8 cellular contexts compared by ENCODE assay signal in genomic region chr10:89535185-89536012, GRCh38. TPM values are rescaled to one million over a fixed set of nuclear protein-coding genes. Genes with fewer than 3 reads are reported as not detected.
DNase-seq lines count a peak whose midpoint lies in the region; ATAC-seq, FAIRE-seq and TF ChIP-seq lines count a peak whose summit lies in the region.

SLC16A12 (minus strand) TSS chr10:89535594; CDS start chr10:89462578, 73,016 bp downstream.

- H3K9me3 Mint-ChIP-seq in astrocyte (ENCODE audit: unreplicated experiment) = no peaks in the 10 kb centered on the region
- no peaks in the 10 kb centered on the region for H3K9me3 Mint-ChIP-seq in stimulated activated naive B cell treated with anti-CD40 and anti-IgM and Interleukin-4, amounts not matched to agents 10 μg/mL and 1 μg/mL and 100 μg/mL, for 72 hours

- H3K27ac Mint-ChIP-seq in astrocyte (ENCODE audit: unreplicated experiment) = no peak within 1 kb of the TSS
- H3K27ac Mint-ChIP-seq in stimulated activated naive B cell treated with anti-CD40 and anti-IgM and Interleukin-4, amounts not matched to agents 10 μg/mL and 1 μg/mL and 100 μg/mL, for 72 hours = no peak within 1 kb of the TSS

- H3K36me3 ChIP-seq in astrocyte (ENCODE audit: insufficient read depth, low read length) = no peaks in the 10 kb centered on the region

- CTCF ChIA-PET in HEK293T (lab: Yijun Ruan, JAX) = interaction anchor here (1.1 kb wide), 1 partner anchor 146 kb away, joined by 8 read pairs; no protein-coding TSS in a partner anchor

- peak within 1 kb of the TSS; percentile 90 for H3K4me2 ChIP-seq in astrocyte (ENCODE audit: low read length)

- peak within 1 kb of the TSS; percentile 84 for H2AFZ ChIP-seq in astrocyte (ENCODE audit: low read depth, low read length)

- peaks cover 1% of the 10 kb centered on the region for H3K4me1 Mint-ChIP-seq in astrocyte (ENCODE audit: low read depth, unreplicated experiment)
- peaks cover 3 to 12% of the 10 kb centered on the region in 2 donors for H3K4me1 Mint-ChIP-seq in stimulated activated naive B cell treated with anti-CD40 and anti-IgM and Interleukin-4, amounts not matched to agents 10 μg/mL and 1 μg/mL and 100 μg/mL, for 72 hours

- peaks cover 17% of the 10 kb centered on the region for H3K27me3 ChIP-seq in astrocyte (ENCODE audit: insufficient read depth, low read length)

- no peaks in the 10 kb centered on the region for H3K36me3 Mint-ChIP-seq in astrocyte (ENCODE audit: low read depth, unreplicated experiment)
- H3K36me3 Mint-ChIP-seq in stimulated activated naive B cell treated with anti-CD40 and anti-IgM and Interleukin-4, amounts not matched to agents 10 μg/mL and 1 μg/mL and 100 μg/mL, for 72 hours = no peaks in the 10 kb centered on the region

- no peak within 1 kb of the TSS for H3K27ac ChIP-seq in astrocyte (ENCODE audit: low read depth, low read length)

- FAIRE-seq in astrocyte (lab: Jason Lieb, UNC) = no peak

- H3K27me3 Mint-ChIP-seq in astrocyte (ENCODE audit: low read depth, unreplicated experiment) = peaks cover 33% of the 10 kb centered on the region
- peaks cover 56 to 75% of the 10 kb centered on the region in 2 donors for H3K27me3 Mint-ChIP-seq in stimulated activated naive B cell treated with anti-CD40 and anti-IgM and Interleukin-4, amounts not matched to agents 10 μg/mL and 1 μg/mL and 100 μg/mL, for 72 hours

- POLR2A ChIA-PET in HEK293T (lab: Yijun Ruan, JAX) = interaction anchor here (1.6 kb wide), 1 partner anchor 108 kb away, joined by 4 read pairs; no protein-coding TSS in a partner anchor

- peaks cover 11% of the 10 kb centered on the region for H3K4me1 ChIP-seq in astrocyte (ENCODE audit: insufficient read depth, low read length)

- DNase-seq in HEK293T (ENCODE audit: extremely low spot score) (peak; percentile 43), astrocyte (ENCODE audit: low read depth) (no peak), iPS-NIHi7 (ENCODE audit: extremely low spot score) (peak; percentile 76), HK-2 (ENCODE audit: unreplicated experiment) (no peak), T-helper 1 cell (no peak), globus pallidus (ENCODE audit: low spot score) (no peak)
- DNase-seq in stimulated activated naive B cell treated with anti-CD40 and anti-IgM and Interleukin-4, amounts not matched to agents 10 μg/mL and 1 μg/mL and 100 μg/mL, for 72 hours = no peak

- H3K9me3 ChIP-seq in astrocyte (ENCODE audit: insufficient read depth, low read depth, low read length) = no peaks in the 10 kb centered on the region

- peak within 1 kb of the TSS; percentile 57 for H3K9ac ChIP-seq in astrocyte (ENCODE audit: low read length)

- ATAC-seq in stimulated activated naive B cell treated with anti-CD40 and anti-IgM and Interleukin-4, amounts not matched to agents 10 μg/mL and 1 μg/mL and 100 μg/mL, for 72 hours (replicated peaks) = peak; percentile 36 to 43
- ATAC-seq in HG02763 (IDR thresholded peaks at IDR 0.05; ENCODE audit: unreplicated experiment) = no peak

- H3K4me3 Mint-ChIP-seq in astrocyte (ENCODE audit: unreplicated experiment) = peak within 1 kb of the TSS; percentile 79
- H3K4me3 Mint-ChIP-seq in stimulated activated naive B cell treated with anti-CD40 and anti-IgM and Interleukin-4, amounts not matched to agents 10 μg/mL and 1 μg/mL and 100 μg/mL, for 72 hours = peak within 1 kb of the TSS; percentile 36 to 48

- no peaks in the 10 kb centered on the region for H3K79me2 ChIP-seq in astrocyte (ENCODE audit: insufficient read depth, low read length)

- no peak for TF ChIP-seq CTCF in astrocyte (IDR thresholded peaks at IDR 0.05; ENCODE audit: insufficient read depth, low read depth, low read length)

- H3K4me3 ChIP-seq in astrocyte (ENCODE audit: insufficient read depth, low read depth, low read length) = peak within 1 kb of the TSS; percentile 57

- no peaks in the 10 kb centered on the region for H4K20me1 ChIP-seq in astrocyte (ENCODE audit: insufficient read depth, low read length)

TF ChIP-seq in HEK293T, 16 proteins besides CTCF, POLR2A, EP300 and RAD21:
- TF ChIP-seq ARNT (IDR thresholded peaks at IDR 0.05) = no peak

RNA-seq across cellular contexts. Expression of gene SLC16A12, which starts in this region (rescaled TPM):
- 0.31 and 0.59 TPM in 2 replicates for total RNA-seq in astrocyte

Comparison
In these comparisons a context has a peak if more than half of its experiments do, and no peak if none do; other contexts are left out.
1. DNase-seq: peak in HEK293T (single experiment) and iPS-NIHi7 (single experiment); none in astrocyte (single experiment), stimulated activated naive B cell treated with anti-CD40 and anti-IgM and Interleukin-4, amounts not matched to agents 10 μg/mL and 1 μg/mL and 100 μg/mL, for 72 hours (single experiment), HK-2 (single experiment), T-helper 1 cell (0 of 5) and globus pallidus (single experiment).